9 cellular contexts compared by ENCODE assay signal in genomic region chr1:27145934-27146354, GRCh38. TPM values are rescaled to one million over a fixed set of nuclear protein-coding genes. Genes with fewer than 3 reads are reported as not detected.
DNase-seq lines count a peak whose midpoint lies in the region; ATAC-seq and TF ChIP-seq lines count a peak whose summit lies in the region.
"Had no signal": no experiment of that assay in that cellular context is flagged by ENCODE, and none has a peak within 500 bp of the region (broad histone marks: within the 10 kb centered on the region; RNA-seq: fewer than 3 reads in every experiment).

No MANE protein-coding gene starts in this region.

- no peaks in the 10 kb centered on the region for H4K20me1 ChIP-seq in HCT116 (ENCODE audit: insufficient read depth)

- RAD21 ChIA-PET in HCT116 (lab: Charles Lee; ENCODE audit: low non-redundant PET in 1 of 2, low total read pairs in 2 of 2, uncharacterized antibody in 2 of 2, unreplicated experiment in 2 of 2), result no interaction called here

- H3K4me1 ChIP-seq in HCT116 (ENCODE audit: control insufficient read depth in 1 of 2, insufficient read depth in 2 of 2, low read length in 2 of 2), result peaks cover 49 to 58% of the 10 kb centered on the region in 2 experiments
- peaks cover 21% of the 10 kb centered on the region for H3K4me1 ChIP-seq in iPS-18a (ENCODE audit: control insufficient read depth, low read depth, low read length)

- H3K27me3 ChIP-seq in HCT116 (ENCODE audit: insufficient read depth, low read length) (no peaks in the 10 kb centered on the region), iPS-18a (ENCODE audit: control insufficient read depth, insufficient read depth, low read length) (no peaks in the 10 kb centered on the region)

- H3K4me3 ChIP-seq in HCT116 (replicated peaks in 1 of 2; ENCODE audit: low read depth in 1 of 2, low read length in 2 of 2), result no peak overlapping the region
- H3K4me3 ChIP-seq in iPS-18a (ENCODE audit: low read length), result no peak overlapping the region

- POLR2A ChIA-PET in HCT116 (lab: Charles Lee), result interaction anchor here (7.4 kb wide), 1 partner anchor 9 kb away, joined by 61 read pairs; the partner anchor contains the start of gene SLC9A1

- H3K27ac ChIP-seq in HCT116 (ENCODE audit: low read depth, low read length) (peak overlapping the region; percentile 43; the same call in 1 of the 2 replicates), iPS-18a (ENCODE audit: low read length) (no peak overlapping the region)

- intact Hi-C loops in HCT116 (cut with micrococcal nuclease), result no loop called here

- ATAC-seq in HCT116, result no peak

- no peaks in the 10 kb centered on the region; a peak in 1 of 4 replicates for H3K36me3 ChIP-seq in HCT116 (ENCODE audit: control insufficient read depth in 1 of 2, insufficient read depth in 2 of 2, low read length in 2 of 2)
- H3K36me3 ChIP-seq in iPS-18a (ENCODE audit: control insufficient read depth, low read depth, low read length), result no peaks in the 10 kb centered on the region

- DNase-seq in HCT116 (ENCODE audit: low read depth, low spot score), result no peak
- DNase-seq in amniotic epithelial cell (ENCODE audit: low read depth), result peak; percentile 93
- DNase-seq in smooth muscle cell of the brain vasculature (ENCODE audit: low read depth, low spot score), result peak; percentile 28
- DNase-seq in foreskin melanocyte, result no peak
- DNase-seq in NCI-H345 (lab: John Stamatoyannopoulos, UW), result no peak
- no peak for DNase-seq in NCI-H510A (lab: John Stamatoyannopoulos, UW)
- DNase-seq in SKM-1 (lab: John Stamatoyannopoulos, UW; ENCODE audit: unreplicated experiment), result no peak
- DNase-seq: activated naive CD8-positive, alpha-beta T cell treated with anti-CD3 and anti-CD28 coated beads, Interleukin-2, amount 10 ng/mL, durations not matched to agents 7 days and 5 days had no signal

- TF ChIP-seq CTCF in HCT116 (IDR thresholded peaks at IDR 0.05 in 2 of 3, conservative IDR thresholded peaks at IDR 0.05 in 1 of 3; ENCODE audit: borderline replicate concordance in 1 of 3, insufficient read depth in 1 of 3, low read depth in 2 of 3, low read length in 2 of 3), result no peak

- peak overlapping the region; percentile 3 for H3K4me2 ChIP-seq in HCT116 (ENCODE audit: low read length)

- no peaks in the 10 kb centered on the region for H3K9me3 ChIP-seq in HCT116 (ENCODE audit: control insufficient read depth in 1 of 2, insufficient read depth in 1 of 2, low read depth in 1 of 2, low read length in 2 of 2)
- no peaks in the 10 kb centered on the region for H3K9me3 ChIP-seq in iPS-18a (ENCODE audit: control insufficient read depth, low read depth, low read length)

- no TSS peak for BruUV-seq in HCT116 (replicated peaks; lab: Mats Ljungman, UMichigan)

- no peak for TF ChIP-seq RAD21 in HCT116 (IDR thresholded peaks at IDR 0.05; ENCODE audit: low read depth)

- H3K79me2 ChIP-seq in HCT116 (ENCODE audit: insufficient read depth, low read length), result peaks cover 69% of the 10 kb centered on the region

- no peaks in the 10 kb centered on the region for H3K9me2 ChIP-seq in HCT116 (ENCODE audit: insufficient read depth)

- H2AFZ ChIP-seq in HCT116 (ENCODE audit: low read depth, low read length, poor library complexity, severe bottlenecking), result no peak overlapping the region

- CTCF ChIA-PET in HCT116 (lab: Charles Lee), result no interaction called here

- no peak overlapping the region for H3K9ac ChIP-seq in HCT116 (ENCODE audit: low read length)
- H3K9ac ChIP-seq in iPS-18a (ENCODE audit: low read length), result peak overlapping the region; percentile 9

- no peak for TF ChIP-seq POLR2A in HCT116 (IDR thresholded peaks at IDR 0.05; ENCODE audit: borderline replicate concordance, extremely low read depth, insufficient read depth, insufficient read length)

TF ChIP-seq in HCT116, 20 proteins besides CTCF, POLR2A, EP300 and RAD21:
- no peak for TF ChIP-seq JUND (IDR thresholded peaks at IDR 0.05)
- TF ChIP-seq POLR2AphosphoS5 (IDR thresholded peaks at IDR 0.05; ENCODE audit: low read depth, low read length), result no peak
- TF ChIP-seq YY1 (IDR thresholded peaks at IDR 0.05; ENCODE audit: extremely low read depth, insufficient replicate concordance, low read depth, low read length), result no peak
- TF ChIP-seq EGR1 (IDR thresholded peaks at IDR 0.05; ENCODE audit: low read depth), result no peak
- no peak for TF ChIP-seq CEBPB (IDR thresholded peaks at IDR 0.05; ENCODE audit: low read depth)
- no peak for TF ChIP-seq SRF (IDR thresholded peaks at IDR 0.05; ENCODE audit: low read depth)
- no peak for TF ChIP-seq REST (IDR thresholded peaks at IDR 0.05; ENCODE audit: low read depth)
TF ChIP-seq in HCT116: peak in this region for 0.

RNA-seq across cellular contexts. Expression of gene SLC9A1, which starts 9.0 kb away (rescaled TPM):
- 21.7 TPM for total RNA-seq in HCT116 (2021; ENCODE audit: unreplicated experiment)
- 24.8 and 29.7 TPM in 2 replicates for polyA plus RNA-seq in HCT116 (2012)

Comparison
In these comparisons a context has a peak if more than half of its experiments do, and no peak if none do; other contexts are left out.
1. DNase-seq: peak in amniotic epithelial cell (single experiment) and smooth muscle cell of the brain vasculature (single experiment); none in HCT116 (single experiment), foreskin melanocyte (single experiment), NCI-H345 (single experiment), NCI-H510A (single experiment) and SKM-1 (single experiment).